ENCODE assay signal across 12 cellular contexts in genomic region chr16:57419506-57419905, GRCh38. TPM values are rescaled to one million over a fixed set of nuclear protein-coding genes. Genes with fewer than 3 reads are reported as not detected.
DNase-seq lines count a peak whose midpoint lies in the region; ATAC-seq and TF ChIP-seq lines count a peak whose summit lies in the region.
"Had no signal": no experiment of that assay in that cellular context is flagged by ENCODE, and none has a peak within 500 bp of the region (broad histone marks: within the 10 kb centered on the region; RNA-seq: fewer than 3 reads in every experiment).

No MANE protein-coding gene starts in this region.

- H3K36me3 ChIP-seq in BE2C (no peaks in the 10 kb centered on the region), adipocyte (ENCODE audit: control insufficient read depth, insufficient read depth, low read length, severe bottlenecking) (no peaks in the 10 kb centered on the region)
- H3K36me3 ChIP-seq: colonic mucosa, sigmoid colon had no signal

- no peak overlapping the region for H3K4me3 ChIP-seq in BE2C (ENCODE audit: low read depth, low read length)
- H3K4me3 ChIP-seq in adipocyte (ENCODE audit: low read length), result no peak overlapping the region
- H3K4me3 ChIP-seq: colonic mucosa, sigmoid colon had no signal

- H3K4me1 ChIP-seq in BE2C (peaks cover 23% of the 10 kb centered on the region), adipocyte (ENCODE audit: control insufficient read depth, insufficient read depth, low read length) (peaks cover 14% of the 10 kb centered on the region)
- H3K4me1 ChIP-seq: colonic mucosa had no signal

- in situ Hi-C loops in ACHN (cut with HindIII; ENCODE audit: low pct_ligation_motif_present, low pct_unique_long_range_greater_than_20kb, low sequenced_read_pairs), result no loop called here

- H3K27me3 ChIP-seq in BE2C (no peaks in the 10 kb centered on the region), adipocyte (replicated peaks; ENCODE audit: control insufficient read depth, insufficient read depth, low read length) (peaks cover 3% of the 10 kb centered on the region)
- H3K27me3 ChIP-seq: colonic mucosa, sigmoid colon had no signal

- no peak for ATAC-seq in HG03095 (IDR thresholded peaks at IDR 0.05; ENCODE audit: unreplicated experiment)

- H3K4me1 Mint-ChIP-seq in nephron, result peaks cover 45% of the 10 kb centered on the region

- TF ChIP-seq CTCF in BE2C (IDR thresholded peaks at IDR 0.05; ENCODE audit: low read depth, low read length) (peak; percentile 14; the same call in 1 of the 2 replicates), GM12874 (IDR thresholded peaks at IDR 0.05; ENCODE audit: insufficient read depth, low read depth, low read length) (0 out of 2 replicates have a peak, but pooled peaks have one; percentile 12), nephron (IDR thresholded peaks at IDR 0.05; ENCODE audit: unreplicated experiment in 3 of 3) (no peak)

- peak overlapping the region; percentile 44 for H3K9ac ChIP-seq in adipocyte (ENCODE audit: low read length)

- H3K27ac Mint-ChIP-seq in nephron, result peak overlapping the region in 2 of 3 experiments; percentile 82 to 87

- H3K9me3 ChIP-seq in BE2C (no peaks in the 10 kb centered on the region), adipocyte (ENCODE audit: control insufficient read depth, low read length) (no peaks in the 10 kb centered on the region)
- H3K9me3 ChIP-seq: colonic mucosa, sigmoid colon had no signal

- H3K27me3 Mint-ChIP-seq in nephron (ENCODE audit: low read depth), result no peaks in the 10 kb centered on the region
- H3K27me3 Mint-ChIP-seq: IgD-negative memory B cell had no signal

- no peaks in the 10 kb centered on the region for H3K9me3 Mint-ChIP-seq in nephron
- H3K9me3 Mint-ChIP-seq: IgD-negative memory B cell had no signal

- no peaks in the 10 kb centered on the region for H3K36me3 Mint-ChIP-seq in nephron (ENCODE audit: low read depth)

- DNase-seq in BE2C (peak; percentile 33), adipocyte (ENCODE audit: low read depth) (no peak), GF-D8 (lab: John Stamatoyannopoulos, UW) (no peak), ACHN (no peak), NCI-H510A treated with DMSO at 0.1 percent for 48 hours (lab: John Stamatoyannopoulos, UW) (no peak)
- DNase-seq: occipital lobe had no signal

- no peak overlapping the region for H3K4me3 Mint-ChIP-seq in nephron

RNA-seq across cellular contexts. Expression of gene CCL17, which starts 14.9 kb away (rescaled TPM):
- not detected for polyA plus RNA-seq in BE2C (2012; ENCODE audit: insufficient read depth, insufficient read length, low read depth)
- polyA plus RNA-seq: IgD-negative memory B cell had no signal

RNA-seq across cellular contexts. Expression of gene CIAPIN1, which starts 27.7 kb away (rescaled TPM):
- polyA plus RNA-seq in BE2C (2012; ENCODE audit: insufficient read depth, insufficient read length, low read depth), result 168 TPM

RNA-seq across cellular contexts. Expression of gene COQ9, which starts 27.8 kb away (rescaled TPM):
- polyA plus RNA-seq in BE2C (2012; ENCODE audit: insufficient read depth, insufficient read length, low read depth), result 183 TPM

RNA-seq across cellular contexts. Expression of gene POLR2C, which starts 43.0 kb away (rescaled TPM):
- 481 TPM for polyA plus RNA-seq in BE2C (2012; ENCODE audit: insufficient read depth, insufficient read length, low read depth)

RNA-seq across cellular contexts. Expression of gene CX3CL1, which starts 47.2 kb away (rescaled TPM):
- polyA plus RNA-seq in BE2C (2012; ENCODE audit: insufficient read depth, insufficient read length, low read depth), result 49.0 TPM
- polyA plus RNA-seq: IgD-negative memory B cell had no signal

Comparison
In these comparisons a context has a peak if more than half of its experiments do, and no peak if none do; other contexts are left out.
1. CTCF ChIP-seq: peak in BE2C (single experiment) and GM12874 (single experiment); none in nephron (0 of 3).